Comparison of ENCODE assay signal across 14 cellular contexts in genomic region chr4:125639182-125639621, GRCh38.
DNase-seq lines count a peak whose midpoint lies in the region; ATAC-seq and TF ChIP-seq lines count a peak whose summit lies in the region.
"Had no signal": no experiment of that assay in that cellular context is flagged by ENCODE, and none has a peak within 500 bp of the region (broad histone marks: within the 10 kb centered on the region; RNA-seq: fewer than 3 reads in every experiment).

No MANE protein-coding gene starts in this region.

- BruUV-seq in PC-9 (replicated peaks; lab: Mats Ljungman, UMichigan), result no TSS peak

- intact Hi-C loops in PC-9 (cut with micrococcal nuclease; ENCODE audit: unreplicated experiment), result no loop called here

- no peak overlapping the region for H3K9ac ChIP-seq in mesendoderm (ENCODE audit: low read length)

- H3K27me3 Mint-ChIP-seq in activated CD8-positive, alpha-beta memory T cell treated with anti-CD3 and anti-CD28 coated beads, Interleukin-2, amount 10 ng/mL, durations not matched to agents 7 days and 5 days, result no peaks in the 10 kb centered on the region
- no peaks in the 10 kb centered on the region for H3K27me3 Mint-ChIP-seq in T-cell
- H3K27me3 Mint-ChIP-seq: naive B cell; stimulated activated naive CD8-positive, alpha-beta T cell treated with anti-CD3 and anti-CD28 coated beads, Interleukin-15, amount 100 ng/mL, for 72 hours had no signal

- no peak overlapping the region for H2BK5ac ChIP-seq in mesendoderm (ENCODE audit: low read length)

- H4K8ac ChIP-seq in mesendoderm (ENCODE audit: low read depth, low read length), result no peak overlapping the region

- no peaks in the 10 kb centered on the region for H3K36me3 Mint-ChIP-seq in activated CD8-positive, alpha-beta memory T cell treated with anti-CD3 and anti-CD28 coated beads, Interleukin-2, amount 10 ng/mL, durations not matched to agents 7 days and 5 days
- H3K36me3 Mint-ChIP-seq in T-cell, result no peaks in the 10 kb centered on the region
- H3K36me3 Mint-ChIP-seq: naive B cell had no signal

- H3K4me2 ChIP-seq in PC-9 (no peak overlapping the region), mesendoderm (ENCODE audit: low read length) (no peak overlapping the region)

- H3K4me1 Mint-ChIP-seq in activated CD8-positive, alpha-beta memory T cell treated with anti-CD3 and anti-CD28 coated beads, Interleukin-2, amount 10 ng/mL, durations not matched to agents 7 days and 5 days, result no peaks in the 10 kb centered on the region
- no peaks in the 10 kb centered on the region for H3K4me1 Mint-ChIP-seq in T-cell
- H3K4me1 Mint-ChIP-seq: naive B cell; stimulated activated naive CD8-positive, alpha-beta T cell treated with anti-CD3 and anti-CD28 coated beads, Interleukin-15, amount 100 ng/mL, for 72 hours had no signal

- H3K56ac ChIP-seq in mesendoderm (ENCODE audit: low read length), result no peak overlapping the region

- H3K27ac ChIP-seq in PC-9 (no peak overlapping the region), cardiac muscle cell (no peak overlapping the region), mesendoderm (ENCODE audit: low read depth, low read length) (no peak overlapping the region)

- H3K27me3 ChIP-seq in PC-9 (ENCODE audit: insufficient read depth, low read depth) (no peaks in the 10 kb centered on the region), cardiac muscle cell (no peaks in the 10 kb centered on the region), mesendoderm (ENCODE audit: insufficient read depth, low read length, poor library complexity) (no peaks in the 10 kb centered on the region)

- no CpG with 5 or more reads among the region's 6 CpGs for WGBS in mesendoderm (ENCODE audit: extremely low coverage, insufficient coverage, low lambda C conversion rate)

- H3K79me1 ChIP-seq in mesendoderm (ENCODE audit: low read length), result no peaks in the 10 kb centered on the region

- no peaks in the 10 kb centered on the region; the same call in 1 of the 2 replicates for H3K9me2 ChIP-seq in PC-9 (ENCODE audit: insufficient read depth)

- ATAC-seq in activated CD8-positive, alpha-beta memory T cell treated with anti-CD3 and anti-CD28 coated beads, Interleukin-2, amount 10 ng/mL, durations not matched to agents 7 days and 5 days, result no peak
- ATAC-seq in T-cell (replicated peaks in 1 of 4) (no peak), GM21723 (IDR thresholded peaks at IDR 0.05; ENCODE audit: unreplicated experiment) (no peak)
- ATAC-seq: activated T-cell treated with anti-CD3 and anti-CD28 coated beads, Interleukin-2, amount 50 U/mL, for 72 hours; Panc1; stimulated activated naive CD8-positive, alpha-beta T cell treated with anti-CD3 and anti-CD28 coated beads, Interleukin-15, amount 100 ng/mL, for 72 hours had no signal

- no peak overlapping the region for H3K4me3 Mint-ChIP-seq in activated CD8-positive, alpha-beta memory T cell treated with anti-CD3 and anti-CD28 coated beads, Interleukin-2, amount 10 ng/mL, durations not matched to agents 7 days and 5 days
- no peak overlapping the region for H3K4me3 Mint-ChIP-seq in T-cell
- H3K4me3 Mint-ChIP-seq: activated T-cell treated with anti-CD3 and anti-CD28 coated beads, Interleukin-2, amount 50 U/mL, for 72 hours; naive B cell; stimulated activated naive CD8-positive, alpha-beta T cell treated with anti-CD3 and anti-CD28 coated beads, Interleukin-15, amount 100 ng/mL, for 72 hours had no signal

- H2AK5ac ChIP-seq in mesendoderm (ENCODE audit: low read length), result no peak overlapping the region

- peaks cover 4% of the 10 kb centered on the region for H3K9me3 Mint-ChIP-seq in activated CD8-positive, alpha-beta memory T cell treated with anti-CD3 and anti-CD28 coated beads, Interleukin-2, amount 10 ng/mL, durations not matched to agents 7 days and 5 days (ENCODE audit: low read depth)
- peaks cover 7 to 17% (median 8%) of the 10 kb centered on the region in 3 donors for H3K9me3 Mint-ChIP-seq in T-cell

- H4K5ac ChIP-seq in mesendoderm (ENCODE audit: low read length), result no peak overlapping the region

- H3K27ac Mint-ChIP-seq in activated CD8-positive, alpha-beta memory T cell treated with anti-CD3 and anti-CD28 coated beads, Interleukin-2, amount 10 ng/mL, durations not matched to agents 7 days and 5 days, result no peak overlapping the region
- H3K27ac Mint-ChIP-seq in T-cell, result no peak overlapping the region
- H3K27ac Mint-ChIP-seq: activated T-cell treated with anti-CD3 and anti-CD28 coated beads, Interleukin-2, amount 50 U/mL, for 72 hours; naive B cell; stimulated activated naive CD8-positive, alpha-beta T cell treated with anti-CD3 and anti-CD28 coated beads, Interleukin-15, amount 100 ng/mL, for 72 hours had no signal

- no peak overlapping the region for H2BK15ac ChIP-seq in mesendoderm (replicated peaks; ENCODE audit: low read depth)

- no peak overlapping the region for H3K18ac ChIP-seq in mesendoderm (ENCODE audit: low read length)

- H3F3A ChIP-seq in PC-9 (ENCODE audit: insufficient read depth, low read depth), result no peaks in the 10 kb centered on the region

- CTCF ChIA-PET in PC-9 (lab: Charles Lee), result no interaction called here
- CTCF ChIA-PET in activated CD8-positive, alpha-beta memory T cell treated with anti-CD3 and anti-CD28 coated beads, Interleukin-2, amount 10 ng/mL, durations not matched to agents 7 days and 5 days (lab: Charles Lee), result no interaction called here
- CTCF ChIA-PET in T-cell (lab: Charles Lee), result no interaction called here

- no peaks in the 10 kb centered on the region for H3K36me3 ChIP-seq in PC-9 (ENCODE audit: low read depth)
- no peaks in the 10 kb centered on the region for H3K36me3 ChIP-seq in cardiac muscle cell
- H3K36me3 ChIP-seq in mesendoderm (ENCODE audit: control insufficient read depth, insufficient read depth, low read length), result no peaks in the 10 kb centered on the region

- H3K23ac ChIP-seq in mesendoderm (ENCODE audit: low read length), result no peak overlapping the region

- H3K4me3 ChIP-seq in AG10803 (ENCODE audit: low read length) (no peak overlapping the region), PC-9 (no peak overlapping the region), cardiac muscle cell (no peak overlapping the region), mesendoderm (ENCODE audit: low read length) (no peak overlapping the region)

- TF ChIP-seq CTCF in AG10803 (conservative IDR thresholded peaks at IDR 0.05; ENCODE audit: low read length) (no peak), PC-9 (conservative IDR thresholded peaks at IDR 0.05) (no peak), cardiac muscle cell (IDR thresholded peaks at IDR 0.05; ENCODE audit: low read depth, low read length) (no peak)

- H3K9me3 ChIP-seq in PC-9 (ENCODE audit: insufficient read depth, low read depth) (no peaks in the 10 kb centered on the region; the same call in 1 of the 2 replicates), cardiac muscle cell (ENCODE audit: low read depth) (no peaks in the 10 kb centered on the region)

- no peaks in the 10 kb centered on the region for H3K79me2 ChIP-seq in PC-9 (ENCODE audit: low read depth)
- H3K79me2 ChIP-seq in mesendoderm (ENCODE audit: control insufficient read depth, insufficient read depth, low read length), result no peaks in the 10 kb centered on the region

- H3K4me1 ChIP-seq in PC-9 (replicated peaks; ENCODE audit: insufficient read depth) (no peaks in the 10 kb centered on the region), cardiac muscle cell (ENCODE audit: low read depth) (no peaks in the 10 kb centered on the region), mesendoderm (ENCODE audit: control insufficient read depth, low read depth, low read length) (no peaks in the 10 kb centered on the region)

- DNase-seq in AG10803 (ENCODE audit: low read depth), result peak; percentile 22
- DNase-seq in PC-9, result no peak
- DNase-seq in cardiac muscle cell (ENCODE audit: low read depth in 1 of 2, low spot score in 1 of 2), result peak; percentile 5 to 21
- peak; percentile 83 for DNase-seq in mesendoderm
- DNase-seq in activated CD4-positive, CD25-positive, alpha-beta regulatory T cell treated with anti-CD3 and anti-CD28 coated beads, Interleukin-2, amount 50 U/mL, for 72 hours, result no peak
- DNase-seq in activated CD8-positive, alpha-beta memory T cell treated with anti-CD3 and anti-CD28 coated beads, Interleukin-2, amount 10 ng/mL, durations not matched to agents 7 days and 5 days, result no peak
- DNase-seq in T-cell, result no peak
- DNase-seq: activated T-cell treated with anti-CD3 and anti-CD28 coated beads, Interleukin-2, amount 50 U/mL, for 72 hours; central memory CD4-positive, alpha-beta T cell; KBM-7; naive B cell; stimulated activated naive CD8-positive, alpha-beta T cell treated with anti-CD3 and anti-CD28 coated beads, Interleukin-15, amount 100 ng/mL, for 72 hours had no signal

- no peak overlapping the region for H2BK120ac ChIP-seq in mesendoderm (ENCODE audit: low read depth, low read length)

- H2AFZ ChIP-seq in PC-9, result peak overlapping the region; percentile 13; the same call in 1 of the 2 replicates

- H4K20me1 ChIP-seq in PC-9 (ENCODE audit: insufficient read depth), result no peaks in the 10 kb centered on the region

- POLR2A ChIA-PET in PC-9 (lab: Charles Lee; ENCODE audit: unreplicated experiment) (interaction anchor here (0.6 kb wide), 1 partner anchor 25 kb away, joined by 6 read pairs; no protein-coding TSS in a partner anchor), T-cell (lab: Charles Lee) (no interaction called here)

- H3K4ac ChIP-seq in mesendoderm (ENCODE audit: low read depth, low read length), result no peak overlapping the region

Comparison
In these comparisons a context has a peak if more than half of its experiments do, and no peak if none do; other contexts are left out.
1. DNase-seq: peak in AG10803 (single experiment), cardiac muscle cell (2 of 2) and mesendoderm (single experiment); none in PC-9 (0 of 2), activated CD4-positive, CD25-positive, alpha-beta regulatory T cell treated with anti-CD3 and anti-CD28 coated beads, Interleukin-2, amount 50 U/mL, for 72 hours (single experiment), activated CD8-positive, alpha-beta memory T cell treated with anti-CD3 and anti-CD28 coated beads, Interleukin-2, amount 10 ng/mL, durations not matched to agents 7 days and 5 days (single experiment) and T-cell (0 of 34).